In the genomic region with DNA sequence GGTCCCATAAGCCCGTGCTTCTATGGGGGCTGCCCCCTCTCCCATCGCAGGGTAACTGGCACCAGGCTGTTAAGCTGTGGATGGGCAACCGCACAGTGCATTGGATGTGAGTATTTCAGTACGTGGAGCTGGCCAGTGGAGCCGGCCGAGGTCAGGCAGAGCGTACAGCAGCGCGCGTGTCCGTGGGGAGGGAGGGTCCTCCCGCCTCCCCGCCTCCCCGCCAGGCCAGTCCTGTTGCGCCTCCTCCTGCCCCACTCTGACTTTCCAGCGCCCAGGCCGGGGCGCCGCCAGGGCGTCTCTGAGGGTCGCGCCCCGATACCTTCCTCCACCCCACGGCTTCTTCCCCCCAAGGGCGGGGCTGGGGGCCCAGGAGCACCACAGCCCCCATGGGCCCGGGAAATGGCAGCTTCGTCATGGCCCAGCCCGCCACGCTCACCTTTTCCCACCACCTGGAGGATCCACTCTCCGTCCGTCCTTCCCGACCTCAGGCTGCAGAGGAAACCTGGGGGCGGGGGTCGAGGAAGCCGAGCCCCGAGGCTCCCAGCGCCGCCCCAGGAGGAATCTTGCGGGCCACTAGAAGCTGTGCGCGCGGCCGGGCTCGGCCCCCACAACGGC, we compare ENCODE assay signal across 8 cellular contexts. TPM values are rescaled to one million over a fixed set of nuclear protein-coding genes. Genes with fewer than 3 reads are reported as not detected.
DNase-seq lines count a peak whose midpoint lies in the region; ATAC-seq and TF ChIP-seq lines count a peak whose summit lies in the region.

No MANE protein-coding gene starts in this region.

- POLR2A ChIA-PET in AG04450 (lab: Yijun Ruan, JAX), result no interaction called here
- POLR2A ChIA-PET in naive thymus-derived CD4-positive, alpha-beta T cell (lab: Charles Lee), result no interaction called here

- H3K27ac ChIP-seq in AG04450 (ENCODE audit: low read depth, low read length) (no peak overlapping the region), KMS-11 (no peak overlapping the region), dorsolateral prefrontal cortex (peak overlapping the region in 11 of 59 donors; percentile 10 to 93 (median 24))
- H3K27ac ChIP-seq in naive thymus-derived CD4-positive, alpha-beta T cell (ENCODE audit: low read depth, low read length), result no peak overlapping the region

- peaks cover 17 to 23% (median 18%) of the 10 kb centered on the region in 7 donors for H3K4me1 Mint-ChIP-seq in naive thymus-derived CD4-positive, alpha-beta T cell

- H3K36me3 ChIP-seq in KMS-11 (ENCODE audit: insufficient read depth), result peaks cover 3% of the 10 kb centered on the region; the same call in 1 of the 2 replicates
- peaks cover 0 to 14% (median 0%) of the 10 kb centered on the region in 3 experiments for H3K36me3 ChIP-seq in naive thymus-derived CD4-positive, alpha-beta T cell (ENCODE audit: control insufficient read depth in 2 of 3, insufficient read depth in 3 of 3, low read length in 3 of 3)

- H3K9me3 ChIP-seq in AG04450 (ENCODE audit: control insufficient read depth, insufficient read depth, low read length), result peaks cover 4% of the 10 kb centered on the region; the same call in 1 of the 2 replicates
- H3K9me3 ChIP-seq in naive thymus-derived CD4-positive, alpha-beta T cell (ENCODE audit: control insufficient read depth in 2 of 3, low read length in 3 of 3), result no peaks in the 10 kb centered on the region

- H3K9ac ChIP-seq in KMS-11, result no peak overlapping the region

- H3K9me3 Mint-ChIP-seq in naive thymus-derived CD4-positive, alpha-beta T cell, result no peaks in the 10 kb centered on the region

- peaks cover 0 to 24% (median 3%) of the 10 kb centered on the region in 5 donors for H3K36me3 Mint-ChIP-seq in naive thymus-derived CD4-positive, alpha-beta T cell

- peak overlapping the region; percentile 42; the same call in 1 of the 2 replicates for H3K4me2 ChIP-seq in KMS-11

- peaks cover 16% of the 10 kb centered on the region for H4K20me1 ChIP-seq in KMS-11 (ENCODE audit: insufficient read depth)

- H3K27me3 Mint-ChIP-seq in naive thymus-derived CD4-positive, alpha-beta T cell, result peaks cover 0 to 16% (median 0%) of the 10 kb centered on the region in 5 donors

- peaks cover 39% of the 10 kb centered on the region for H3K79me2 ChIP-seq in KMS-11 (ENCODE audit: insufficient read depth, low read depth)

- H3K27me3 ChIP-seq in AG04450 (ENCODE audit: control insufficient read depth, insufficient read depth, low read length) (peaks cover 4% of the 10 kb centered on the region), KMS-11 (ENCODE audit: insufficient read depth, low read depth) (no peaks in the 10 kb centered on the region), dorsolateral prefrontal cortex (peaks cover 0 to 18% (median 0%) of the 10 kb centered on the region in 45 donors)
- H3K27me3 ChIP-seq in naive thymus-derived CD4-positive, alpha-beta T cell (ENCODE audit: control insufficient read depth in 2 of 2, insufficient read depth in 2 of 2, low read length in 2 of 2), result no peaks in the 10 kb centered on the region

- peak overlapping the region; percentile 44 to 98 (median 72) for H3K4me3 Mint-ChIP-seq in naive thymus-derived CD4-positive, alpha-beta T cell

- no peak for ATAC-seq in naive thymus-derived CD4-positive, alpha-beta T cell
- ATAC-seq in HG02763 (IDR thresholded peaks at IDR 0.05; ENCODE audit: unreplicated experiment) (no peak), HG02938 (IDR thresholded peaks at IDR 0.05; ENCODE audit: unreplicated experiment) (no peak)

- intact Hi-C loops in dorsolateral prefrontal cortex (cut with DNase I), result no loop called here
- intact Hi-C loops in naive thymus-derived CD4-positive, alpha-beta T cell (cut with micrococcal nuclease), result no loop called here

- peaks cover 24% of the 10 kb centered on the region for H3K4me1 ChIP-seq in KMS-11 (ENCODE audit: low read depth, poor library complexity, severe bottlenecking)
- peaks cover 8% of the 10 kb centered on the region in 2 donors for H3K4me1 ChIP-seq in naive thymus-derived CD4-positive, alpha-beta T cell (ENCODE audit: control insufficient read depth in 2 of 2, insufficient read depth in 2 of 2, low read length in 2 of 2)

- no peak overlapping the region for H3K27ac Mint-ChIP-seq in naive thymus-derived CD4-positive, alpha-beta T cell

- DNase-seq in AG04450 (ENCODE audit: low read depth, low spot score) (no peak), dorsolateral prefrontal cortex (peak in 2 of 10 donors; percentile 0 to 30), Kasumi-1 (lab: John Stamatoyannopoulos, UW) (no peak), SW 1271 (lab: John Stamatoyannopoulos, UW) (no peak)
- no peak for DNase-seq in naive thymus-derived CD4-positive, alpha-beta T cell

- CTCF ChIA-PET in AG04450 (lab: Charles Lee), result no interaction called here
- CTCF ChIA-PET in naive thymus-derived CD4-positive, alpha-beta T cell (lab: Charles Lee), result no interaction called here

- TF ChIP-seq CTCF in AG04450 (IDR thresholded peaks at IDR 0.05; ENCODE audit: low read depth, low read length) (no peak), KMS-11 (conservative IDR thresholded peaks at IDR 0.05; ENCODE audit: low read depth, low read length) (no peak), dorsolateral prefrontal cortex (IDR thresholded peaks at IDR 0.05 in 54 of 56, conservative IDR thresholded peaks at IDR 0.05 in 2 of 56; ENCODE audit: low read depth in 1 of 56, partially characterized antibody in 56 of 56) (no peak)

- peak overlapping the region; percentile 77 for H3K4me3 ChIP-seq in AG04450 (ENCODE audit: low read depth, low read length)
- H3K4me3 ChIP-seq in KMS-11 (IDR thresholded peaks at IDR 0.05; ENCODE audit: insufficient read depth, low read depth, low read length), result no peak overlapping the region
- peak overlapping the region in 58 of 59 donors; percentile 54 to 87 (median 77) for H3K4me3 ChIP-seq in dorsolateral prefrontal cortex
- peak overlapping the region; percentile 33 for H3K4me3 ChIP-seq in naive thymus-derived CD4-positive, alpha-beta T cell (ENCODE audit: low read length)

- H2AFZ ChIP-seq in KMS-11 (ENCODE audit: low read depth), result peak overlapping the region; percentile 83; the same call in 1 of the 2 replicates

RNA-seq across cellular contexts. Expression of a gene that starts 0.9 kb away (rescaled TPM):
- 122 and 135 TPM in 2 replicates for polyA plus RNA-seq in AG04450 (2011; rRNA removed)
- 103 and 128 TPM in 2 replicates for polyA minus RNA-seq in AG04450 (2011; rRNA and poly(A)+ RNA removed)
- total RNA-seq in dorsolateral prefrontal cortex, result 100 to 1,000 TPM; 129 to 619 (median 286) TPM
- 100 to 1,000 TPM in 1 of 5 experiments, 10 to 100 TPM in 4; 43.8 to 219 (median 50.0) TPM for total RNA-seq in naive thymus-derived CD4-positive, alpha-beta T cell
- polyA plus RNA-seq in naive thymus-derived CD4-positive, alpha-beta T cell, result 10 to 100 TPM; 23.8 to 33.5 TPM
